In genomic region chr3:156480949-156481348, GRCh38 we compare ENCODE assay signal across 1 cellular context.
TF ChIP-seq lines count a peak whose summit lies in the region.

No MANE protein-coding gene starts in this region.

TF ChIP-seq in SK-N-SH, 30 proteins besides CTCF, POLR2A, EP300 and RAD21 (continued from another document):
- TF ChIP-seq, protein P1, sequence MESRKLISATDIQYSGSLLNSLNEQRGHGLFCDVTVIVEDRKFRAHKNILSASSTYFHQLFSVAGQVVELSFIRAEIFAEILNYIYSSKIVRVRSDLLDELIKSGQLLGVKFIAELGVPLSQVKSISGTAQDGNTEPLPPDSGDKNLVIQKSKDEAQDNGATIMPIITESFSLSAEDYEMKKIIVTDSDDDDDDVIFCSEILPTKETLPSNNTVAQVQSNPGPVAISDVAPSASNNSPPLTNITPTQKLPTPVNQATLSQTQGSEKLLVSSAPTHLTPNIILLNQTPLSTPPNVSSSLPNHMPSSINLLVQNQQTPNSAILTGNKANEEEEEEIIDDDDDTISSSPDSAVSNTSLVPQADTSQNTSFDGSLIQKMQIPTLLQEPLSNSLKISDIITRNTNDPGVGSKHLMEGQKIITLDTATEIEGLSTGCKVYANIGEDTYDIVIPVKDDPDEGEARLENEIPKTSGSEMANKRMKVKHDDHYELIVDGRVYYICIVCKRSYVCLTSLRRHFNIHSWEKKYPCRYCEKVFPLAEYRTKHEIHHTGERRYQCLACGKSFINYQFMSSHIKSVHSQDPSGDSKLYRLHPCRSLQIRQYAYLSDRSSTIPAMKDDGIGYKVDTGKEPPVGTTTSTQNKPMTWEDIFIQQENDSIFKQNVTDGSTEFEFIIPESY (IDR thresholded peaks at IDR 0.05; ENCODE audit: borderline replicate concordance, low read depth): no peak
- TF ChIP-seq SMC3 (IDR thresholded peaks at IDR 0.05; ENCODE audit: low read depth, low read length): no peak
- no peak for TF ChIP-seq REST (IDR thresholded peaks at IDR 0.05; ENCODE audit: low read depth, low read length)
- TF ChIP-seq JUND (IDR thresholded peaks at IDR 0.05): no peak
- no peak for TF ChIP-seq ELF1 (IDR thresholded peaks at IDR 0.05)
- TF ChIP-seq YY1 (IDR thresholded peaks at IDR 0.05; ENCODE audit: low read depth): no peak
- no peak; the same call in 1 of the 2 replicates for TF ChIP-seq PBX3 (IDR thresholded peaks at IDR 0.05)
TF ChIP-seq in SK-N-SH: peak in this region for 4.
